ENCODE assay signal across 1 cellular context in genomic region chr7:107025449-107026103, GRCh38.
TF ChIP-seq lines count a peak whose summit lies in the region.

No MANE protein-coding gene starts in this region.

TF ChIP-seq in K562, 482 proteins besides CTCF, POLR2A, EP300 and RAD21 (continued from another document):
- no peak for TF ChIP-seq THRB (CRISPR knock-in tag; conservative IDR thresholded peaks at IDR 0.05)
- TF ChIP-seq TSHZ1 (CRISPR knock-in tag; IDR thresholded peaks at IDR 0.05): no peak
- 0 out of 2 replicates have a peak, but pooled peaks have one; percentile 36 for TF ChIP-seq MEF2D (tag; conservative IDR thresholded peaks at IDR 0.05; ENCODE audit: low read depth)
- peak; percentile 53; the same call in 1 of the 2 replicates for TF ChIP-seq CXXC5 (CRISPR knock-in tag; IDR thresholded peaks at IDR 0.05)
- no peak for TF ChIP-seq BCLAF1 (IDR thresholded peaks at IDR 0.05; ENCODE audit: borderline replicate concordance in 1 of 2, control insufficient read depth in 1 of 2, low read depth in 2 of 2, low read length in 1 of 2)
- TF ChIP-seq MXI1 (IDR thresholded peaks at IDR 0.05; ENCODE audit: low read depth, low read length): no peak
- TF ChIP-seq SNIP1 (IDR thresholded peaks at IDR 0.05; ENCODE audit: low read depth): 0 out of 2 replicates have a peak, but pooled peaks have one; percentile 25
- 0 out of 4 replicates have a peak, but pooled peaks of 1 of the 2 experiments have one; percentile 34 for TF ChIP-seq NRF1 (conservative IDR thresholded peaks at IDR 0.05 in 1 of 2, IDR thresholded peaks at IDR 0.05 in 1 of 2)
- TF ChIP-seq ZEB2 (IDR thresholded peaks at IDR 0.05): peak; percentile 79
- no peak for TF ChIP-seq GATAD2B (IDR thresholded peaks at IDR 0.05; ENCODE audit: borderline replicate concordance)
- no peak for TF ChIP-seq MYNN (IDR thresholded peaks at IDR 0.05)
- TF ChIP-seq MYNN (CRISPR knock-in tag; IDR thresholded peaks at IDR 0.05): no peak
- peak; percentile 43; the same call in 1 of the 2 replicates for TF ChIP-seq TOE1 (IDR thresholded peaks at IDR 0.05; ENCODE audit: borderline replicate concordance)
- TF ChIP-seq TOE1 (CRISPR knock-in tag; IDR thresholded peaks at IDR 0.05; ENCODE audit: borderline replicate concordance, low read depth): no peak
- TF ChIP-seq ZBTB17 (CRISPR knock-in tag; IDR thresholded peaks at IDR 0.05): 0 out of 2 replicates have a peak, but pooled peaks have one; percentile 31
- 0 out of 2 replicates have a peak, but pooled peaks have one; percentile 90 for TF ChIP-seq NBN (IDR thresholded peaks at IDR 0.05; ENCODE audit: low read depth)
- TF ChIP-seq RNF219 (CRISPR knock-in tag; IDR thresholded peaks at IDR 0.05): no peak; the same call in 1 of the 2 replicates
- no peak for TF ChIP-seq ZNF717 (CRISPR knock-in tag; IDR thresholded peaks at IDR 0.05)
- peak; percentile 100 for TF ChIP-seq MAFK (IDR thresholded peaks at IDR 0.05; ENCODE audit: low read length)
- no peak for TF ChIP-seq CUX1 (CRISPR knock-in tag; IDR thresholded peaks at IDR 0.05)
- TF ChIP-seq ZNF699 (CRISPR knock-in tag; IDR thresholded peaks at IDR 0.05; ENCODE audit: insufficient replicate concordance): no peak
- no peak for TF ChIP-seq ZNF133 (CRISPR knock-in tag; IDR thresholded peaks at IDR 0.05)
- TF ChIP-seq ARNT (IDR thresholded peaks at IDR 0.05): peak in 1 of 2 experiments; percentile 87; a peak in 2 of 4 replicates
- TF ChIP-seq TBL1XR1 (IDR thresholded peaks at IDR 0.05; ENCODE audit: low read length in 2 of 2): peak; percentile 41 to 67; a peak in 2 of 4 replicates
- peak; percentile 58 for TF ChIP-seq NR2C1 (IDR thresholded peaks at IDR 0.05)
- peak; percentile 53; the same call in 1 of the 2 replicates for TF ChIP-seq NR2C1 (tag; IDR thresholded peaks at IDR 0.05)
- TF ChIP-seq ZNF263 (CRISPR knock-in tag; IDR thresholded peaks at IDR 0.05; ENCODE audit: borderline replicate concordance): no peak
- no peak for TF ChIP-seq SRSF1 (IDR thresholded peaks at IDR 0.05; ENCODE audit: low read depth, low read length)
- peak; percentile 38; the same call in 1 of the 2 replicates for TF ChIP-seq FOXM1 (IDR thresholded peaks at IDR 0.05; ENCODE audit: low read depth)
- TF ChIP-seq FOXM1 (CRISPR knock-in tag; IDR thresholded peaks at IDR 0.05; ENCODE audit: low read depth): no peak
- TF ChIP-seq ZNF239 (CRISPR knock-in tag; IDR thresholded peaks at IDR 0.05): peak; percentile 42; the same call in 1 of the 2 replicates
